1 cellular context compared by ENCODE assay signal in genomic region chr15:74489518-74490338, GRCh38.
A peak's percentile ranks its signal among the peaks of the same experiment; 100 is the strongest.
TF ChIP-seq lines count a peak whose summit lies in the region.

No MANE protein-coding gene starts in this region.

TF ChIP-seq in K562, 482 proteins besides CTCF, POLR2A, EP300 and RAD21 (continued from another document and continues in another):
- TF ChIP-seq ZNF79 (CRISPR knock-in tag; IDR thresholded peaks at IDR 0.05; ENCODE audit: low read depth), result no peak
- peak; percentile 38; the same call in 1 of the 2 replicates for TF ChIP-seq STAG1 (CRISPR knock-in tag; IDR thresholded peaks at IDR 0.05; ENCODE audit: borderline replicate concordance)
- TF ChIP-seq ZNF586 (CRISPR knock-in tag; conservative IDR thresholded peaks at IDR 0.05), result no peak
- TF ChIP-seq CBFB (CRISPR knock-in tag; IDR thresholded peaks at IDR 0.05), result no peak
- TF ChIP-seq SETDB1 (IDR thresholded peaks at IDR 0.05; ENCODE audit: low read length), result no peak
- TF ChIP-seq ZNF592 (IDR thresholded peaks at IDR 0.05), result no peak
- 0 out of 4 replicates have a peak, but pooled peaks of 1 of the 2 experiments have one; percentile 23 for TF ChIP-seq MAZ (CRISPR knock-in tag; conservative IDR thresholded peaks at IDR 0.05 in 1 of 2, IDR thresholded peaks at IDR 0.05 in 1 of 2)
- TF ChIP-seq ZNF263 (CRISPR knock-in tag; IDR thresholded peaks at IDR 0.05; ENCODE audit: borderline replicate concordance), result peak; percentile 37; the same call in 1 of the 2 replicates
- TF ChIP-seq YY1 (IDR thresholded peaks at IDR 0.05; ENCODE audit: borderline replicate concordance in 1 of 3, control insufficient read depth in 1 of 3, extremely low read depth in 1 of 3, insufficient read depth in 3 of 3, insufficient read length in 1 of 3, insufficient replicate concordance in 2 of 3, low read depth in 1 of 3, low read length in 2 of 3), result peak in 1 of 3 experiments; percentile 19
- 0 out of 2 replicates have a peak, but pooled peaks have one; percentile 40 for TF ChIP-seq ETV5 (CRISPR knock-in tag; IDR thresholded peaks at IDR 0.05; ENCODE audit: low read depth)
- TF ChIP-seq, protein P1, sequence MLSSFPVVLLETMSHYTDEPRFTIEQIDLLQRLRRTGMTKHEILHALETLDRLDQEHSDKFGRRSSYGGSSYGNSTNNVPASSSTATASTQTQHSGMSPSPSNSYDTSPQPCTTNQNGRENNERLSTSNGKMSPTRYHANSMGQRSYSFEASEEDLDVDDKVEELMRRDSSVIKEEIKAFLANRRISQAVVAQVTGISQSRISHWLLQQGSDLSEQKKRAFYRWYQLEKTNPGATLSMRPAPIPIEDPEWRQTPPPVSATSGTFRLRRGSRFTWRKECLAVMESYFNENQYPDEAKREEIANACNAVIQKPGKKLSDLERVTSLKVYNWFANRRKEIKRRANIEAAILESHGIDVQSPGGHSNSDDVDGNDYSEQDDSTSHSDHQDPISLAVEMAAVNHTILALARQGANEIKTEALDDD (IDR thresholded peaks at IDR 0.05), result no peak
- TF ChIP-seq ARID1B (IDR thresholded peaks at IDR 0.05), result peak; percentile 9; the same call in 1 of the 2 replicates
- TF ChIP-seq, protein P2, sequence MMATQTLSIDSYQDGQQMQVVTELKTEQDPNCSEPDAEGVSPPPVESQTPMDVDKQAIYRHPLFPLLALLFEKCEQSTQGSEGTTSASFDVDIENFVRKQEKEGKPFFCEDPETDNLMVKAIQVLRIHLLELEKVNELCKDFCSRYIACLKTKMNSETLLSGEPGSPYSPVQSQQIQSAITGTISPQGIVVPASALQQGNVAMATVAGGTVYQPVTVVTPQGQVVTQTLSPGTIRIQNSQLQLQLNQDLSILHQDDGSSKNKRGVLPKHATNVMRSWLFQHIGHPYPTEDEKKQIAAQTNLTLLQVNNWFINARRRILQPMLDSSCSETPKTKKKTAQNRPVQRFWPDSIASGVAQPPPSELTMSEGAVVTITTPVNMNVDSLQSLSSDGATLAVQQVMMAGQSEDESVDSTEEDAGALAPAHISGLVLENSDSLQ (IDR thresholded peaks at IDR 0.05), result peak; percentile 52
- TF ChIP-seq ZC3H8 (IDR thresholded peaks at IDR 0.05), result no peak
- TF ChIP-seq EGR1 (conservative IDR thresholded peaks at IDR 0.05), result peak; percentile 35
- peak; percentile 48; the same call in 1 of the 2 replicates for TF ChIP-seq ZEB2 (IDR thresholded peaks at IDR 0.05)
- TF ChIP-seq KLF10 (CRISPR knock-in tag; IDR thresholded peaks at IDR 0.05), result no peak
- no peak for TF ChIP-seq SMARCE1 (IDR thresholded peaks at IDR 0.05)
- no peak for TF ChIP-seq BDP1 (IDR thresholded peaks at IDR 0.05; ENCODE audit: insufficient read depth, insufficient read length)
- no peak for TF ChIP-seq NEUROD1 (IDR thresholded peaks at IDR 0.05; ENCODE audit: borderline replicate concordance, low read depth, low read length, partially characterized antibody)
- no peak for TF ChIP-seq RFX7 (CRISPR knock-in tag; IDR thresholded peaks at IDR 0.05)
- TF ChIP-seq, protein P3, sequence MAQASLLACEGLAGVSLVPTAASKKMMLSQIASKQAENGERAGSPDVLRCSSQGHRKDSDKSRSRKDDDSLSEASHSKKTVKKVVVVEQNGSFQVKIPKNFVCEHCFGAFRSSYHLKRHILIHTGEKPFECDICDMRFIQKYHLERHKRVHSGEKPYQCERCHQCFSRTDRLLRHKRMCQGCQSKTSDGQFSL (CRISPR knock-in tag; IDR thresholded peaks at IDR 0.05), result peak; percentile 90
- TF ChIP-seq, protein P3 (tag; IDR thresholded peaks at IDR 0.05), result peak in 1 of 2 experiments; percentile 96; a peak in 2 of 4 replicates
- peak; percentile 75 for TF ChIP-seq CEBPB (tag; IDR thresholded peaks at IDR 0.05)
- TF ChIP-seq, protein P4, sequence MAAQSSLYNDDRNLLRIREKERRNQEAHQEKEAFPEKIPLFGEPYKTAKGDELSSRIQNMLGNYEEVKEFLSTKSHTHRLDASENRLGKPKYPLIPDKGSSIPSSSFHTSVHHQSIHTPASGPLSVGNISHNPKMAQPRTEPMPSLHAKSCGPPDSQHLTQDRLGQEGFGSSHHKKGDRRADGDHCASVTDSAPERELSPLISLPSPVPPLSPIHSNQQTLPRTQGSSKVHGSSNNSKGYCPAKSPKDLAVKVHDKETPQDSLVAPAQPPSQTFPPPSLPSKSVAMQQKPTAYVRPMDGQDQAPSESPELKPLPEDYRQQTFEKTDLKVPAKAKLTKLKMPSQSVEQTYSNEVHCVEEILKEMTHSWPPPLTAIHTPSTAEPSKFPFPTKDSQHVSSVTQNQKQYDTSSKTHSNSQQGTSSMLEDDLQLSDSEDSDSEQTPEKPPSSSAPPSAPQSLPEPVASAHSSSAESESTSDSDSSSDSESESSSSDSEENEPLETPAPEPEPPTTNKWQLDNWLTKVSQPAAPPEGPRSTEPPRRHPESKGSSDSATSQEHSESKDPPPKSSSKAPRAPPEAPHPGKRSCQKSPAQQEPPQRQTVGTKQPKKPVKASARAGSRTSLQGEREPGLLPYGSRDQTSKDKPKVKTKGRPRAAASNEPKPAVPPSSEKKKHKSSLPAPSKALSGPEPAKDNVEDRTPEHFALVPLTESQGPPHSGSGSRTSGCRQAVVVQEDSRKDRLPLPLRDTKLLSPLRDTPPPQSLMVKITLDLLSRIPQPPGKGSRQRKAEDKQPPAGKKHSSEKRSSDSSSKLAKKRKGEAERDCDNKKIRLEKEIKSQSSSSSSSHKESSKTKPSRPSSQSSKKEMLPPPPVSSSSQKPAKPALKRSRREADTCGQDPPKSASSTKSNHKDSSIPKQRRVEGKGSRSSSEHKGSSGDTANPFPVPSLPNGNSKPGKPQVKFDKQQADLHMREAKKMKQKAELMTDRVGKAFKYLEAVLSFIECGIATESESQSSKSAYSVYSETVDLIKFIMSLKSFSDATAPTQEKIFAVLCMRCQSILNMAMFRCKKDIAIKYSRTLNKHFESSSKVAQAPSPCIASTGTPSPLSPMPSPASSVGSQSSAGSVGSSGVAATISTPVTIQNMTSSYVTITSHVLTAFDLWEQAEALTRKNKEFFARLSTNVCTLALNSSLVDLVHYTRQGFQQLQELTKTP (IDR thresholded peaks at IDR 0.05; ENCODE audit: low read depth in 1 of 2, partially characterized antibody in 2 of 2), result no peak
- peak; percentile 64; the same call in 1 of the 2 replicates for TF ChIP-seq SMC3 (conservative IDR thresholded peaks at IDR 0.05; ENCODE audit: insufficient read depth, low read depth, low read length)
- no peak for TF ChIP-seq CCNT2 (IDR thresholded peaks at IDR 0.05; ENCODE audit: borderline replicate concordance, extremely low read depth, insufficient read length, low read depth, low read length)
- TF ChIP-seq KLF6 (CRISPR knock-in tag; IDR thresholded peaks at IDR 0.05; ENCODE audit: borderline replicate concordance), result no peak
- TF ChIP-seq CBFA2T3 (IDR thresholded peaks at IDR 0.05), result no peak
- peak; percentile 70; the same call in 1 of the 2 replicates for TF ChIP-seq ZBTB7A (IDR thresholded peaks at IDR 0.05; ENCODE audit: borderline replicate concordance, control insufficient read depth, low read depth, low read length)
- TF ChIP-seq, protein P5, sequence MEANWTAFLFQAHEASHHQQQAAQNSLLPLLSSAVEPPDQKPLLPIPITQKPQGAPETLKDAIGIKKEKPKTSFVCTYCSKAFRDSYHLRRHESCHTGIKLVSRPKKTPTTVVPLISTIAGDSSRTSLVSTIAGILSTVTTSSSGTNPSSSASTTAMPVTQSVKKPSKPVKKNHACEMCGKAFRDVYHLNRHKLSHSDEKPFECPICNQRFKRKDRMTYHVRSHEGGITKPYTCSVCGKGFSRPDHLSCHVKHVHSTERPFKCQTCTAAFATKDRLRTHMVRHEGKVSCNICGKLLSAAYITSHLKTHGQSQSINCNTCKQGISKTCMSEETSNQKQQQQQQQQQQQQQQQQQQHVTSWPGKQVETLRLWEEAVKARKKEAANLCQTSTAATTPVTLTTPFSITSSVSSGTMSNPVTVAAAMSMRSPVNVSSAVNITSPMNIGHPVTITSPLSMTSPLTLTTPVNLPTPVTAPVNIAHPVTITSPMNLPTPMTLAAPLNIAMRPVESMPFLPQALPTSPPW (CRISPR knock-in tag; IDR thresholded peaks at IDR 0.05), result peak; percentile 88
- peak; percentile 21 for TF ChIP-seq MEIS2 (IDR thresholded peaks at IDR 0.05; ENCODE audit: partially characterized antibody)
- no peak for TF ChIP-seq POLR2B (IDR thresholded peaks at IDR 0.05; ENCODE audit: low read depth, partially characterized antibody)
- peak; percentile 50; the same call in 1 of the 2 replicates for TF ChIP-seq RB1 (IDR thresholded peaks at IDR 0.05; ENCODE audit: low read depth)
- 0 out of 2 replicates have a peak, but pooled peaks have one; percentile 47 for TF ChIP-seq PHF21A (IDR thresholded peaks at IDR 0.05; ENCODE audit: borderline replicate concordance, low read depth)
- 0 out of 4 replicates have a peak, but pooled peaks of 1 of the 2 experiments have one; percentile 25 for TF ChIP-seq RCOR1 (IDR thresholded peaks at IDR 0.05; ENCODE audit: borderline replicate concordance in 1 of 2, low read depth in 2 of 2, low read length in 2 of 2)
- TF ChIP-seq, protein P6, sequence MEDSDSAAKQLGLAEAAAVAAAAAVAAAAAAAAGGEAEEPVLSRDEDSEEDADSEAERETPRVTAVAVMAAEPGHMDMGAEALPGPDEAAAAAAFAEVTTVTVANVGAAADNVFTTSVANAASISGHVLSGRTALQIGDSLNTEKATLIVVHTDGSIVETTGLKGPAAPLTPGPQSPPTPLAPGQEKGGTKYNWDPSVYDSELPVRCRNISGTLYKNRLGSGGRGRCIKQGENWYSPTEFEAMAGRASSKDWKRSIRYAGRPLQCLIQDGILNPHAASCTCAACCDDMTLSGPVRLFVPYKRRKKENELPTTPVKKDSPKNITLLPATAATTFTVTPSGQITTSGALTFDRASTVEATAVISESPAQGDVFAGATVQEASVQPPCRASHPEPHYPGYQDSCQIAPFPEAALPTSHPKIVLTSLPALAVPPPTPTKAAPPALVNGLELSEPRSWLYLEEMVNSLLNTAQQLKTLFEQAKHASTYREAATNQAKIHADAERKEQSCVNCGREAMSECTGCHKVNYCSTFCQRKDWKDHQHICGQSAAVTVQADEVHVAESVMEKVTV (CRISPR knock-in tag; IDR thresholded peaks at IDR 0.05), result peak; percentile 28; the same call in 1 of the 2 replicates
- no peak for TF ChIP-seq THRAP3 (IDR thresholded peaks at IDR 0.05; ENCODE audit: borderline replicate concordance)
- 0 out of 4 replicates have a peak, but pooled peaks of 1 of the 2 experiments have one; percentile 11 for TF ChIP-seq HDAC1 (IDR thresholded peaks at IDR 0.05)
